8 cellular contexts compared by ENCODE assay signal in the genomic region with DNA sequence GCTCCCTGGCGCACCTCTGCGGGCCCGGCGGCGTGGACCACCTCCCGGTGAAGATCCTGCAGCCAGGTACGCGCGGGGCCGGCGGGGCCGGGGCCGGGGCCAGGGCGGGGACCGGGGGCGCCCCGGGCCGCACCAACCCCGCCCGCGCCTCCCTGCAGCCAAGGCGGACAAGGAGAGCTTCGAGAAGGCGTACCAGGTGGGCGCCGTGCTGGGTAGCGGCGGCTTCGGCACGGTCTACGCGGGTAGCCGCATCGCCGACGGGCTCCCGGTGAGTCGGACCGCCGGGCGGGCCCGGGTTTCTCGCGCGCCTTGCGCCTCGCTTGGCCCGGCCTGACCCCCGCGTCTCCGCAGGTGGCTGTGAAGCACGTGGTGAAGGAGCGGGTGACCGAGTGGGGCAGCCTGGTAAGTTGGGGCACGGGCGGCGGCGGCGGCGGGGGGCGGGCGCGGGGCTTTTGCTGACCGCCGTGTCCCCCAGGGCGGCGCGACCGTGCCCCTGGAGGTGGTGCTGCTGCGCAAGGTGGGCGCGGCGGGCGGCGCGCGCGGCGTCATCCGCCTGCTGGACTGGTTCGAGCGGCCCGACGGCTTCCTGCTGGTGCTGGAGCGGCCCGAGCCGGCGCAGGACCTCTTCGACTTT. TPM values are rescaled to one million over a fixed set of nuclear protein-coding genes. Genes with fewer than 3 reads are reported as not detected.
A peak's percentile ranks its signal among the peaks of the same experiment; 100 is the strongest.
DNase-seq lines count a peak whose midpoint lies in the region; ATAC-seq, FAIRE-seq and TF ChIP-seq lines count a peak whose summit lies in the region.

No MANE protein-coding gene starts in this region.

- intact Hi-C loops in A673 (cut with micrococcal nuclease; ENCODE audit: unreplicated experiment) (no loop called here), HCT116 (cut with micrococcal nuclease) (no loop called here), endothelial cell of umbilical vein (cut with micrococcal nuclease) (loop anchor here (1.0 kb wide), 2 partner anchors 25 to 43 kb away; a partner anchor contains a TSS)

- no peaks in the 10 kb centered on the region; the same call in 1 of the 2 replicates for H3K27me3 Mint-ChIP-seq in WTC11 (ENCODE audit: low read depth)

- H3K27me3 ChIP-seq in A673 (replicated peaks; ENCODE audit: insufficient read depth, low read depth, low read length, poor library complexity) (no peaks in the 10 kb centered on the region), HCT116 (ENCODE audit: insufficient read depth, low read length) (no peaks in the 10 kb centered on the region), endothelial cell of umbilical vein (ENCODE audit: control insufficient read depth in 2 of 2, insufficient read depth in 2 of 2, low read length in 2 of 2) (no peaks in the 10 kb centered on the region), muscle layer of colon (ENCODE audit: control insufficient read depth in 1 of 2, insufficient read depth in 2 of 2, low read length in 2 of 2) (no peaks in the 10 kb centered on the region)

- DNase-seq in A673 (ENCODE audit: low spot score) (no peak), HCT116 (ENCODE audit: low read depth, low spot score) (no peak), WTC11 (ENCODE audit: low spot score) (peak; percentile 27), endothelial cell of umbilical vein (ENCODE audit: low read depth, low spot score) (peak; percentile 26), DMS79 (lab: John Stamatoyannopoulos, UW) (no peak)

- H3K4me2 ChIP-seq in HCT116 (ENCODE audit: low read length) (peak overlapping the region; percentile 92), endothelial cell of umbilical vein (ENCODE audit: insufficient read depth, low read length) (no peak overlapping the region)

- H3K9me3 Mint-ChIP-seq in WTC11: no peaks in the 10 kb centered on the region

- CTCF ChIA-PET in A673 (lab: Charles Lee) (no interaction called here), HCT116 (lab: Charles Lee) (no interaction called here), WTC11 (lab: Charles Lee) (interaction anchor here (0.8 to 2.5 kb wide), 3 partner anchors 22 to 246 kb away, joined by 3 to 17 read pairs (median 5); no protein-coding TSS in a partner anchor), endothelial cell of umbilical vein (lab: Charles Lee) (interaction anchor here (1.0 to 3.7 kb wide), 5 partner anchors 10 to 69 kb away, joined by 3 to 32 read pairs (median 4); no protein-coding TSS in a partner anchor)

- POLR2A ChIA-PET in A673 (lab: Charles Lee; ENCODE audit: low non-redundant PET) (interaction anchor here (0.6 kb wide), 1 partner anchor 24 kb away, joined by 3 read pairs; no protein-coding TSS in a partner anchor), HCT116 (lab: Charles Lee) (interaction anchor here (0.8 to 1.6 kb wide), 3 partner anchors 10 kb away, joined by 3 to 11 read pairs (median 3); no protein-coding TSS in a partner anchor), WTC11 (lab: Charles Lee) (no interaction called here), endothelial cell of umbilical vein (lab: Charles Lee) (interaction anchor here (0.9 to 1.8 kb wide), 4 partner anchors 10 to 25 kb away, joined by 3 to 14 read pairs (median 6); no protein-coding TSS in a partner anchor)

- peak overlapping the region; percentile 93 for H3K4me3 ChIP-seq in A673 (ENCODE audit: low read depth, low read length, poor library complexity, severe bottlenecking)
- H3K4me3 ChIP-seq in HCT116 (replicated peaks in 1 of 2; ENCODE audit: low read depth in 1 of 2, low read length in 2 of 2): peak overlapping the region; percentile 82 to 95
- H3K4me3 ChIP-seq in endothelial cell of umbilical vein (replicated peaks in 1 of 3; ENCODE audit: insufficient read depth in 1 of 3, low read depth in 1 of 3, low read length in 3 of 3): peak overlapping the region; percentile 52 to 80 (median 59)
- peak overlapping the region; percentile 68 to 75 for H3K4me3 ChIP-seq in muscle layer of colon (ENCODE audit: low read depth in 1 of 2, low read length in 2 of 2)
- peak overlapping the region; percentile 90 for H3K4me3 ChIP-seq in urinary bladder (ENCODE audit: low read depth, low read length)

- ATAC-seq in HCT116: no peak
- no peak for ATAC-seq in WTC11
- ATAC-seq in GM21360 (IDR thresholded peaks at IDR 0.05; ENCODE audit: unreplicated experiment): no peak

- H3K4me3 Mint-ChIP-seq in WTC11: peak overlapping the region; percentile 81

- H3K79me2 ChIP-seq in HCT116 (ENCODE audit: insufficient read depth, low read length): peaks cover 47% of the 10 kb centered on the region
- peaks cover 47% of the 10 kb centered on the region for H3K79me2 ChIP-seq in endothelial cell of umbilical vein (ENCODE audit: control insufficient read depth, insufficient read depth, low read length)

- H3K36me3 Mint-ChIP-seq in WTC11: peaks cover 7% of the 10 kb centered on the region

- H3K4me1 ChIP-seq in A673 (ENCODE audit: insufficient read depth, low read length, poor library complexity, severe bottlenecking) (peaks cover 27% of the 10 kb centered on the region), HCT116 (ENCODE audit: control insufficient read depth in 1 of 2, insufficient read depth in 2 of 2, low read length in 2 of 2) (peaks cover 25 to 53% of the 10 kb centered on the region in 2 experiments), endothelial cell of umbilical vein (ENCODE audit: control insufficient read depth, extremely low read depth, insufficient read depth, low read length) (peaks cover 27% of the 10 kb centered on the region), muscle layer of colon (ENCODE audit: insufficient read depth, low read length) (peaks cover 22% of the 10 kb centered on the region), urinary bladder (ENCODE audit: insufficient read depth) (peaks cover 5% of the 10 kb centered on the region)

- no peak for TF ChIP-seq RAD21 in HCT116 (IDR thresholded peaks at IDR 0.05; ENCODE audit: low read depth)

- H3K27ac ChIP-seq in A673 (ENCODE audit: low read depth, low read length, poor library complexity, severe bottlenecking) (peak overlapping the region; percentile 94), HCT116 (ENCODE audit: low read depth, low read length) (peak overlapping the region; percentile 95), endothelial cell of umbilical vein (ENCODE audit: insufficient read depth, low read depth, low read length) (peak overlapping the region; percentile 80), muscle layer of colon (ENCODE audit: low read depth, low read length) (peak overlapping the region; percentile 77), urinary bladder (ENCODE audit: low read depth) (peak overlapping the region; percentile 94)

- H3K36me3 ChIP-seq in A673 (ENCODE audit: insufficient read depth, low read length, poor library complexity, severe bottlenecking): peaks cover 28% of the 10 kb centered on the region
- peaks cover 18 to 34% of the 10 kb centered on the region in 2 experiments; a peak in 3 of 4 replicates for H3K36me3 ChIP-seq in HCT116 (ENCODE audit: control insufficient read depth in 1 of 2, insufficient read depth in 2 of 2, low read length in 2 of 2)
- H3K36me3 ChIP-seq in endothelial cell of umbilical vein (ENCODE audit: control insufficient read depth in 2 of 2, extremely low read depth in 1 of 2, insufficient read depth in 2 of 2, low read length in 2 of 2): peaks cover 19 to 34% of the 10 kb centered on the region in 2 experiments
- peaks cover 17% of the 10 kb centered on the region for H3K36me3 ChIP-seq in muscle layer of colon (ENCODE audit: insufficient read depth, low read length)
- H3K36me3 ChIP-seq in urinary bladder (ENCODE audit: insufficient read depth): peaks cover 4% of the 10 kb centered on the region

- no TSS peak for BruUV-seq in A673 (replicated peaks; lab: Mats Ljungman, UMichigan)
- no TSS peak for BruUV-seq in HCT116 (replicated peaks; lab: Mats Ljungman, UMichigan)
- TSS peak; percentile 1 for BruUV-seq in endothelial cell of umbilical vein (replicated peaks; lab: Mats Ljungman, UMichigan)

- H3K9me2 ChIP-seq in HCT116 (ENCODE audit: insufficient read depth): no peaks in the 10 kb centered on the region

- peak overlapping the region; percentile 89 for H3K9ac ChIP-seq in HCT116 (ENCODE audit: low read length)
- H3K9ac ChIP-seq in endothelial cell of umbilical vein (replicated peaks; ENCODE audit: extremely low read depth, insufficient read depth, low read length): peak overlapping the region; percentile 84
- H3K9ac ChIP-seq in muscle layer of colon (ENCODE audit: low read length): peak overlapping the region; percentile 57

- H2AFZ ChIP-seq in HCT116 (ENCODE audit: low read depth, low read length, poor library complexity, severe bottlenecking): no peak overlapping the region
- H2AFZ ChIP-seq in endothelial cell of umbilical vein (ENCODE audit: low read depth, low read length): no peak overlapping the region

- peaks cover 5% of the 10 kb centered on the region; the same call in 1 of the 2 replicates for H3K4me1 Mint-ChIP-seq in WTC11

- H3K9me1 ChIP-seq in endothelial cell of umbilical vein (replicated peaks; ENCODE audit: control insufficient read depth, extremely low read depth, insufficient read depth, low read length): no peaks in the 10 kb centered on the region

- TF ChIP-seq POLR2A in HCT116 (IDR thresholded peaks at IDR 0.05; ENCODE audit: borderline replicate concordance, extremely low read depth, insufficient read depth, insufficient read length) (no peak), endothelial cell of umbilical vein (IDR thresholded peaks at IDR 0.05; ENCODE audit: low read depth, low read length) (no peak)

- H4K20me1 ChIP-seq in HCT116 (ENCODE audit: insufficient read depth): peaks cover 16% of the 10 kb centered on the region; the same call in 1 of the 2 replicates
- no peaks in the 10 kb centered on the region for H4K20me1 ChIP-seq in endothelial cell of umbilical vein (replicated peaks; ENCODE audit: control insufficient read depth, extremely low read depth, insufficient read depth, low read length)

- RAD21 ChIA-PET in HCT116 (lab: Charles Lee; ENCODE audit: low non-redundant PET in 1 of 2, low total read pairs in 2 of 2, uncharacterized antibody in 2 of 2, unreplicated experiment in 2 of 2): no interaction called here

- dilution Hi-C loops in endothelial cell of umbilical vein (cut with MboI; ENCODE audit: extremely low pct_ligation_motif_present, low sequenced_read_pairs): no loop called here

- TF ChIP-seq CTCF in A673 (conservative IDR thresholded peaks at IDR 0.05; ENCODE audit: low read depth, low read length) (no peak), HCT116 (IDR thresholded peaks at IDR 0.05 in 2 of 3, conservative IDR thresholded peaks at IDR 0.05 in 1 of 3; ENCODE audit: borderline replicate concordance in 1 of 3, insufficient read depth in 1 of 3, low read depth in 2 of 3, low read length in 2 of 3) (no peak), WTC11 (IDR thresholded peaks at IDR 0.05) (no peak), endothelial cell of umbilical vein (IDR thresholded peaks at IDR 0.05; ENCODE audit: extremely low read depth in 1 of 2, insufficient read depth in 1 of 2, low read depth in 1 of 2, low read length in 2 of 2) (no peak)

- FAIRE-seq in endothelial cell of umbilical vein (lab: Jason Lieb, UNC): no peak

- WGBS in urinary bladder: under 1% methylated on average over 87 of the region's 89 CpGs

- H3K27ac Mint-ChIP-seq in WTC11: no peak overlapping the region; the same call in 1 of the 2 replicates

- H3K9me3 ChIP-seq in A673 (ENCODE audit: low read depth, low read length, poor library complexity, severe bottlenecking): no peaks in the 10 kb centered on the region
- no peaks in the 10 kb centered on the region for H3K9me3 ChIP-seq in HCT116 (ENCODE audit: control insufficient read depth in 1 of 2, insufficient read depth in 1 of 2, low read depth in 1 of 2, low read length in 2 of 2)
- no peaks in the 10 kb centered on the region for H3K9me3 ChIP-seq in endothelial cell of umbilical vein (replicated peaks; ENCODE audit: control insufficient read depth, insufficient read depth, low read length)
- H3K9me3 ChIP-seq in muscle layer of colon (ENCODE audit: low read length): no peaks in the 10 kb centered on the region

RNA-seq across cellular contexts. Expression of a gene that starts 0.5 kb away (rescaled TPM):
- total RNA-seq in A673 (2021): 70.9 and 71.3 TPM in 2 replicates
- 116 TPM for total RNA-seq in HCT116 (2021; ENCODE audit: unreplicated experiment)
- 84.5 and 97.2 TPM in 2 replicates for polyA plus RNA-seq in HCT116 (2012)
- total RNA-seq in WTC11 (2021): 42.9 to 45.7 TPM (median 44.3 TPM) in 3 replicates
- total RNA-seq in endothelial cell of umbilical vein: 185 and 219 TPM in 2 replicates
- 131 and 172 TPM in 2 replicates for polyA plus RNA-seq in endothelial cell of umbilical vein
- 57.5 and 89.5 TPM in 2 replicates for polyA plus RNA-seq in endothelial cell of umbilical vein (2011; cell fraction: cytosol; rRNA removed)
- 94.6 and 107 TPM in 2 replicates for polyA plus RNA-seq in endothelial cell of umbilical vein (2011; cell fraction: nucleus; rRNA removed)
- 42.1 and 86.7 TPM in 2 replicates for polyA plus RNA-seq in endothelial cell of umbilical vein (2012)
- 33.9 and 43.9 TPM in 2 replicates for polyA minus RNA-seq in endothelial cell of umbilical vein
- 25.2 TPM for polyA minus RNA-seq in endothelial cell of umbilical vein (2011; cell fraction: cytosol; rRNA and poly(A)+ RNA removed)
- polyA minus RNA-seq in endothelial cell of umbilical vein (2011; cell fraction: nucleus; rRNA and poly(A)+ RNA removed): 23.0 and 58.6 TPM in 2 replicates
- total RNA-seq in urinary bladder: 17.1 TPM
- 74.5 TPM for polyA plus RNA-seq in urinary bladder

RNA-seq across cellular contexts. Expression of a gene that starts 42.6 kb away (rescaled TPM):
- total RNA-seq in A673 (2021): 54.1 and 54.7 TPM in 2 replicates
- 45.8 TPM for total RNA-seq in HCT116 (2021; ENCODE audit: unreplicated experiment)
- 39.6 and 41.0 TPM in 2 replicates for polyA plus RNA-seq in HCT116 (2012)
- total RNA-seq in WTC11 (2021): 34.9 to 42.8 TPM (median 35.2 TPM) in 3 replicates
- total RNA-seq in endothelial cell of umbilical vein: 69.5 and 71.0 TPM in 2 replicates
- 75.7 and 86.3 TPM in 2 replicates for polyA plus RNA-seq in endothelial cell of umbilical vein
- polyA plus RNA-seq in endothelial cell of umbilical vein (2011; cell fraction: cytosol; rRNA removed): 77.1 and 90.2 TPM in 2 replicates
- 87.3 and 95.6 TPM in 2 replicates for polyA plus RNA-seq in endothelial cell of umbilical vein (2011; cell fraction: nucleus; rRNA removed)
- polyA plus RNA-seq in endothelial cell of umbilical vein (2012): 38.5 and 50.8 TPM in 2 replicates
- polyA minus RNA-seq in endothelial cell of umbilical vein: 19.8 and 23.7 TPM in 2 replicates
- 11.5 TPM for polyA minus RNA-seq in endothelial cell of umbilical vein (2011; cell fraction: cytosol; rRNA and poly(A)+ RNA removed)
- polyA minus RNA-seq in endothelial cell of umbilical vein (2011; cell fraction: nucleus; rRNA and poly(A)+ RNA removed): 8.4 and 13.7 TPM in 2 replicates
- 19.3 TPM for total RNA-seq in urinary bladder
- 37.3 TPM for polyA plus RNA-seq in urinary bladder

RNA-seq across cellular contexts. Expression of a gene that starts 42.8 kb away (rescaled TPM):
- total RNA-seq in A673 (2021) (18.6 and 19.8 TPM in 2 replicates), HCT116 (2021; ENCODE audit: unreplicated experiment) (16.6 TPM), WTC11 (2021) (26.5 to 29.2 TPM (median 26.7 TPM) in 3 replicates), endothelial cell of umbilical vein (14.6 and 20.9 TPM in 2 replicates), urinary bladder (20.4 TPM)
- polyA plus RNA-seq in HCT116 (2012): 13.0 and 13.7 TPM in 2 replicates
- polyA plus RNA-seq in endothelial cell of umbilical vein (16.7 and 18.0 TPM in 2 replicates), urinary bladder (18.5 TPM)
- polyA plus RNA-seq in endothelial cell of umbilical vein (2011; cell fraction: cytosol; rRNA removed): 10.5 and 14.0 TPM in 2 replicates
- polyA plus RNA-seq in endothelial cell of umbilical vein (2011; cell fraction: nucleus; rRNA removed): 13.3 and 16.6 TPM in 2 replicates
- 11.1 and 15.5 TPM in 2 replicates for polyA plus RNA-seq in endothelial cell of umbilical vein (2012)
- 9.5 and 10.6 TPM in 2 replicates for polyA minus RNA-seq in endothelial cell of umbilical vein
- polyA minus RNA-seq in endothelial cell of umbilical vein (2011; cell fraction: cytosol; rRNA and poly(A)+ RNA removed): 2.9 TPM
- polyA minus RNA-seq in endothelial cell of umbilical vein (2011; cell fraction: nucleus; rRNA and poly(A)+ RNA removed): 3.8 and 3.9 TPM in 2 replicates

RNA-seq across cellular contexts. Expression of a gene that starts 51.5 kb away (rescaled TPM):
- total RNA-seq in A673 (2021): not detected in 2 replicates
- total RNA-seq in HCT116 (2021; ENCODE audit: unreplicated experiment): not detected
- not detected in 2 replicates for polyA plus RNA-seq in HCT116 (2012)
- 0.23 to 0.34 TPM (median 0.24 TPM) in 3 replicates for total RNA-seq in WTC11 (2021)
- total RNA-seq in endothelial cell of umbilical vein: 0.12 and 0.15 TPM in 2 replicates
- 0.06 TPM in 2 replicates for polyA plus RNA-seq in endothelial cell of umbilical vein
- not detected in 2 replicates for polyA plus RNA-seq in endothelial cell of umbilical vein (2011; cell fraction: cytosol; rRNA removed)
- polyA plus RNA-seq in endothelial cell of umbilical vein (2011; cell fraction: nucleus; rRNA removed): 0.26 and 0.28 TPM in 2 replicates
- polyA plus RNA-seq in endothelial cell of umbilical vein (2012): 0.04 TPM in 1 of 2 replicates, not detected in the other
- polyA minus RNA-seq in endothelial cell of umbilical vein: 0.06 TPM in 1 of 2 replicates, not detected in the other
- polyA minus RNA-seq in endothelial cell of umbilical vein (2011; cell fraction: cytosol; rRNA and poly(A)+ RNA removed): not detected
- polyA minus RNA-seq in endothelial cell of umbilical vein (2011; cell fraction: nucleus; rRNA and poly(A)+ RNA removed): 0.14 TPM in 1 of 2 replicates, not detected in the other
- not detected for total RNA-seq in urinary bladder
- polyA plus RNA-seq in urinary bladder: 0.01 TPM

Comparison
In these comparisons a context has a peak if more than half of its experiments do, and no peak if none do; other contexts are left out.
1. DNase-seq: peak in WTC11 (single experiment) and endothelial cell of umbilical vein (single experiment); none in A673 (single experiment), HCT116 (single experiment) and DMS79 (single experiment).
2. CTCF ChIA-PET loops: an anchor here in WTC11 (0.8 to 2.5 kb wide) and endothelial cell of umbilical vein (1.0 to 3.7 kb wide); none called in A673 and HCT116.
3. Peak in every context shown above with its lines, with median percentiles within 50 percentile points of each other: H3K27ac ChIP-seq, H3K4me3 ChIP-seq and H3K9ac ChIP-seq.